In genomic region chr6:150435360-150435759, GRCh38 we compare ENCODE assay signal across 26 cellular contexts.
"Had no signal": no experiment of that assay in that cellular context is flagged by ENCODE, and none has a peak within 500 bp of the region (broad histone marks: within the 10 kb centered on the region; RNA-seq: fewer than 3 reads in every experiment).

No MANE protein-coding gene starts in this region.

- DNase-seq: colonic mucosa; cortex of kidney; dermis blood vessel endothelial cell; dorsolateral prefrontal cortex; effector CD4-positive, alpha-beta T cell; effector CD8-positive, alpha-beta T cell; effector memory CD4-positive, alpha-beta T cell; effector memory CD8-positive, alpha-beta T cell; endodermal cell; erythroblast; esophagus squamous epithelium; foreskin keratinocyte; foreskin melanocyte; gastrocnemius medialis; glutamatergic neuron; head of caudate nucleus; heart right ventricle had no signal

- FAIRE-seq: colon, endometrium, endothelial cell of umbilical vein, frontal cortex had no signal

- H3K27me3 ChIP-seq: colonic mucosa, dorsolateral prefrontal cortex, esophagus muscularis mucosa, esophagus squamous epithelium, gastrocnemius medialis, heart right ventricle had no signal

- ATAC-seq: effector memory CD8-positive, alpha-beta T cell; esophagus mucosa; foreskin keratinocyte; gastrocnemius medialis; gastroesophageal sphincter; heart right ventricle had no signal

- H3K27ac ChIP-seq: colonic mucosa, coronary artery, dorsolateral prefrontal cortex, epithelial cell of prostate, esophagus muscularis mucosa, esophagus squamous epithelium, foreskin keratinocyte, gastrocnemius medialis, gastroesophageal sphincter, heart right ventricle had no signal

- H3K9me3 ChIP-seq: colonic mucosa, esophagus squamous epithelium, gastrocnemius medialis had no signal

- H3K4me3 ChIP-seq: colonic mucosa, coronary artery, dorsolateral prefrontal cortex, esophagus muscularis mucosa, esophagus squamous epithelium, gastrocnemius medialis, gastroesophageal sphincter, heart right ventricle had no signal

- H3K36me3 ChIP-seq: colonic mucosa, esophagus muscularis mucosa, esophagus squamous epithelium, gastrocnemius medialis, gastroesophageal sphincter, heart right ventricle had no signal

- H3K4me1 ChIP-seq: colonic mucosa, esophagus muscularis mucosa, esophagus squamous epithelium, foreskin keratinocyte, gastrocnemius medialis, gastroesophageal sphincter had no signal
